ENCODE assay signal across 12 cellular contexts in genomic region chr4:6217716-6218381, GRCh38. TPM values are rescaled to one million over a fixed set of nuclear protein-coding genes. Genes with fewer than 3 reads are reported as not detected.
DNase-seq lines count a peak whose midpoint lies in the region; ATAC-seq, FAIRE-seq and TF ChIP-seq lines count a peak whose summit lies in the region.
"Had no signal": no experiment of that assay in that cellular context is flagged by ENCODE, and none has a peak within 500 bp of the region (broad histone marks: within the 10 kb centered on the region; RNA-seq: fewer than 3 reads in every experiment).

No MANE protein-coding gene starts in this region.

- H2AFZ ChIP-seq in PC-9 = no peak overlapping the region

- no peaks in the 10 kb centered on the region for H3F3A ChIP-seq in PC-9 (ENCODE audit: insufficient read depth, low read depth)

- H3K27ac ChIP-seq in esophagus squamous epithelium = no peak overlapping the region
- no peak overlapping the region for H3K27ac ChIP-seq in PC-9

- H3K4me3 ChIP-seq in esophagus squamous epithelium = no peak overlapping the region
- no peak overlapping the region for H3K4me3 ChIP-seq in PC-9

- H3K4me1 ChIP-seq in esophagus squamous epithelium = peaks cover 0 to 10% (median 7%) of the 10 kb centered on the region in 3 donors
- no peaks in the 10 kb centered on the region for H3K4me1 ChIP-seq in PC-9 (replicated peaks; ENCODE audit: insufficient read depth)

- ATAC-seq in GM19397 (IDR thresholded peaks at IDR 0.05; ENCODE audit: unreplicated experiment) (peak; percentile 85), HG02870 (IDR thresholded peaks at IDR 0.05; ENCODE audit: unreplicated experiment) (peak; percentile 91), HG03571 (IDR thresholded peaks at IDR 0.05; ENCODE audit: unreplicated experiment) (peak; percentile 76)
- ATAC-seq: stimulated activated naive CD8-positive, alpha-beta T cell treated with anti-CD3 and anti-CD28 coated beads, Interleukin-15, amount 100 ng/mL, for 72 hours had no signal

- H3K9me3 ChIP-seq in esophagus squamous epithelium = peaks cover 0 to 14% (median 6%) of the 10 kb centered on the region in 3 donors
- H3K9me3 ChIP-seq in PC-9 (ENCODE audit: insufficient read depth, low read depth) = no peaks in the 10 kb centered on the region

- BruUV-seq in PC-9 (replicated peaks; lab: Mats Ljungman, UMichigan) = no TSS peak

- no peak overlapping the region for H3K4me2 ChIP-seq in PC-9

- peaks cover 6 to 79% (median 10%) of the 10 kb centered on the region in 4 donors for H3K27me3 ChIP-seq in esophagus squamous epithelium
- H3K27me3 ChIP-seq in PC-9 (ENCODE audit: insufficient read depth, low read depth) = peaks cover 23% of the 10 kb centered on the region; the same call in 1 of the 2 replicates

- 46 to 61% methylated on average over 1 of the region's 1 CpG for WGBS in esophagus squamous epithelium, 2 donors

- intact Hi-C loops in esophagus squamous epithelium (cut with DNase I) = no loop called here
- intact Hi-C loops in PC-9 (cut with micrococcal nuclease; ENCODE audit: unreplicated experiment) = no loop called here

- DNase-seq in GM12892 (ENCODE audit: insufficient read length) (no peak), occipital lobe (lab: John Stamatoyannopoulos, UW) (no peak), esophagus squamous epithelium (lab: John Stamatoyannopoulos, UW) (no peak), PC-9 (no peak)
- no peak for DNase-seq in activated CD4-positive, alpha-beta T cell treated with anti-CD3 and anti-CD28 coated beads, Interleukin-2, amount 50 U/mL, for 4 hours
- DNase-seq: stimulated activated CD4-positive, alpha-beta T cell treated with anti-CD3 and anti-CD28 coated beads, Interleukin-1b, Interleukin-23, amount 100 ng/mL, for 48 hours; stimulated activated naive CD8-positive, alpha-beta T cell treated with anti-CD3 and anti-CD28 coated beads, Interleukin-15, amount 100 ng/mL, for 72 hours had no signal

- H3K9me2 ChIP-seq in PC-9 (ENCODE audit: insufficient read depth) = no peaks in the 10 kb centered on the region

- POLR2A ChIA-PET in PC-9 (lab: Charles Lee; ENCODE audit: unreplicated experiment) = no interaction called here

- H3K36me3 ChIP-seq in esophagus squamous epithelium (no peaks in the 10 kb centered on the region), PC-9 (ENCODE audit: low read depth) (no peaks in the 10 kb centered on the region)

- CTCF ChIA-PET in PC-9 (lab: Charles Lee) = no interaction called here

- peak; percentile 82 for FAIRE-seq in GM12892 (lab: Jason Lieb, UNC)
- FAIRE-seq: RCC 7860 had no signal

- no peaks in the 10 kb centered on the region for H4K20me1 ChIP-seq in PC-9 (ENCODE audit: insufficient read depth)

- no peaks in the 10 kb centered on the region for H3K79me2 ChIP-seq in PC-9 (ENCODE audit: low read depth)

- no peak for TF ChIP-seq POLR2A in GM12892 (IDR thresholded peaks at IDR 0.05; ENCODE audit: low read depth, low read length)
- TF ChIP-seq POLR2A in esophagus squamous epithelium (IDR thresholded peaks at IDR 0.05) = no peak

- TF ChIP-seq CTCF in esophagus squamous epithelium (IDR thresholded peaks at IDR 0.05) = no peak
- TF ChIP-seq CTCF in PC-9 (conservative IDR thresholded peaks at IDR 0.05) = no peak

RNA-seq across cellular contexts. Expression of gene JAKMIP1, which starts 17.5 kb away (rescaled TPM):
- 16.0 TPM for polyA plus RNA-seq in GM12892 (2012; ENCODE audit: missing spikeins)
- total RNA-seq in occipital lobe = 44.5 TPM
- total RNA-seq in esophagus squamous epithelium = 1 to 10 TPM in 3 of 4 donors, under 1 TPM in 1; 0.67 to 1.3 (median 1.1) TPM
- total RNA-seq in PC-9 (2021) = not detected in 2 replicates
- total RNA-seq: osteoblast had no signal

RNA-seq across cellular contexts. Expression of gene WFS1, which starts 51.8 kb away (rescaled TPM):
- polyA plus RNA-seq in GM12892 (2012; ENCODE audit: missing spikeins) = 0.70 TPM
- 5.1 TPM for total RNA-seq in occipital lobe
- 10 to 100 TPM in 2 of 4 donors, 1 to 10 TPM in 2; 6.5 to 20.4 (median 9.6) TPM for total RNA-seq in esophagus squamous epithelium
- total RNA-seq in PC-9 (2021) = 53.7 and 57.1 TPM in 2 replicates

Comparison
In these comparisons a context has a peak if more than half of its experiments do, and no peak if none do; other contexts are left out.
1. RNA of gene JAKMIP1, which starts 17.5 kb away (total RNA-seq): 44.5 TPM in occipital lobe (single experiment); 0.67 to 1.3 TPM in esophagus squamous epithelium and not detected in PC-9; every median in the first group is over 10 times any median in the second.
2. Peak in every context shown above with its lines, with median percentiles within 50 percentile points of each other: ATAC-seq.